1 cellular context compared by ENCODE assay signal in the genomic region with DNA sequence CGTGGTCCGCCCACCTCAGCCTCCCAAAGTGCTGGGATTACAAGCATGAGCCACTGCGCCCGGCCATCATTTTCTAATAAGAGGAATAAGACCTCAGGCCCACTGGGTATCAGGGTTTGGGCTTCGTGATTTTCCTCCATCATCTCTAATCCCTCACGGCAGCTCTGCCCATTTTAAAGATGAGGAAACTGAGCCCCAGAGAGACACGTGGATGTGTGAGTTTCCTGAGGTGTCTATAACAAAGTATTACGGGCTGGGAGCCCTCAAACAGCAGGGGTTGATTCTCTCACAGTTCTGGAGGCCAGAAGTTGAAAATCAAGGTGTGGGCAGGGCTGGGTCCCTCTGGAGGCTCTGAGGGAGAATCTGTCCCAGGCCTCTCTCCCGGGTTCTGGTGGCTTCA.
TF ChIP-seq lines count a peak whose summit lies in the region.

No MANE protein-coding gene starts in this region.

TF ChIP-seq in HepG2, 621 proteins besides CTCF, POLR2A, EP300 and RAD21:
- TF ChIP-seq ZNF777 (CRISPR knock-in tag; IDR thresholded peaks at IDR 0.05) = no peak
- TF ChIP-seq ZNF629 (CRISPR knock-in tag; conservative IDR thresholded peaks at IDR 0.05) = peak; percentile 67
